1 cellular context compared by ENCODE assay signal in genomic region chr15:89812847-89813320, GRCh38.
TF ChIP-seq lines count a peak whose summit lies in the region.

No MANE protein-coding gene starts in this region.

TF ChIP-seq in HepG2, 621 proteins besides CTCF, POLR2A, EP300 and RAD21 (continues in another document):
- TF ChIP-seq PHF21A (CRISPR knock-in tag; IDR thresholded peaks at IDR 0.05) (no peak), SMARCC2 (IDR thresholded peaks at IDR 0.05) (no peak), TMF1 (CRISPR knock-in tag; IDR thresholded peaks at IDR 0.05; ENCODE audit: low read depth) (no peak), ZBTB44 (CRISPR knock-in tag; IDR thresholded peaks at IDR 0.05) (no peak), ZNF33B (CRISPR knock-in tag; IDR thresholded peaks at IDR 0.05) (no peak), HMGXB4 (CRISPR knock-in tag; IDR thresholded peaks at IDR 0.05; ENCODE audit: borderline replicate concordance in 1 of 2, low read depth in 1 of 2) (no peak), ZNF44 (CRISPR knock-in tag; IDR thresholded peaks at IDR 0.05) (0 out of 2 replicates have a peak, but pooled peaks have one; percentile 30), CHCHD3 (CRISPR knock-in tag; IDR thresholded peaks at IDR 0.05) (0 out of 2 replicates have a peak, but pooled peaks have one; percentile 55), ZNF513 (CRISPR knock-in tag; conservative IDR thresholded peaks at IDR 0.05) (no peak), ZNF816 (CRISPR knock-in tag; IDR thresholded peaks at IDR 0.05; ENCODE audit: borderline replicate concordance) (no peak), HNF1A (IDR thresholded peaks at IDR 0.05; ENCODE audit: low read depth) (no peak), HNF1A (CRISPR knock-in tag; IDR thresholded peaks at IDR 0.05; ENCODE audit: borderline replicate concordance) (no peak), ARNT (IDR thresholded peaks at IDR 0.05) (no peak), RORA (CRISPR knock-in tag; IDR thresholded peaks at IDR 0.05) (no peak), U2AF2 (IDR thresholded peaks at IDR 0.05; ENCODE audit: low read depth, low read length) (no peak), JDP2 (CRISPR knock-in tag; IDR thresholded peaks at IDR 0.05; ENCODE audit: borderline replicate concordance) (no peak), PRMT3 (CRISPR knock-in tag; IDR thresholded peaks at IDR 0.05; ENCODE audit: borderline replicate concordance, low read depth) (no peak), ZSCAN12 (CRISPR knock-in tag; IDR thresholded peaks at IDR 0.05) (0 out of 2 replicates have a peak, but pooled peaks have one; percentile 44), HNRNPL (IDR thresholded peaks at IDR 0.05; ENCODE audit: low read depth, low read length) (0 out of 2 replicates have a peak, but pooled peaks have one; percentile 38), ZFP62 (CRISPR knock-in tag; IDR thresholded peaks at IDR 0.05) (no peak), NFYB (CRISPR knock-in tag; IDR thresholded peaks at IDR 0.05) (no peak), MZF1 (CRISPR knock-in tag; IDR thresholded peaks at IDR 0.05; ENCODE audit: borderline replicate concordance) (no peak), ZNF205 (CRISPR knock-in tag; IDR thresholded peaks at IDR 0.05) (no peak), AHDC1 (CRISPR knock-in tag; IDR thresholded peaks at IDR 0.05; ENCODE audit: borderline replicate concordance) (no peak), ZUFSP (CRISPR knock-in tag; IDR thresholded peaks at IDR 0.05; ENCODE audit: borderline replicate concordance) (no peak), PCBP2 (optimal IDR thresholded peaks at IDR 0.05; ENCODE audit: low read depth, low read length, poor library complexity, severe bottlenecking) (no peak), BORCS8-MEF2B (CRISPR knock-in tag; IDR thresholded peaks at IDR 0.05) (0 out of 2 replicates have a peak, but pooled peaks have one; percentile 30), ZSCAN9 (CRISPR knock-in tag; IDR thresholded peaks at IDR 0.05; ENCODE audit: borderline replicate concordance) (no peak), ZNF629 (CRISPR knock-in tag; conservative IDR thresholded peaks at IDR 0.05) (no peak), SAFB2 (CRISPR knock-in tag; IDR thresholded peaks at IDR 0.05; ENCODE audit: borderline replicate concordance, low read depth) (no peak), PLRG1 (conservative IDR thresholded peaks at IDR 0.05) (no peak), TP53 (CRISPR knock-in tag; conservative IDR thresholded peaks at IDR 0.05) (no peak), KAT8 (CRISPR knock-in tag; IDR thresholded peaks at IDR 0.05) (no peak), IRF1 (CRISPR knock-in tag; IDR thresholded peaks at IDR 0.05; ENCODE audit: low read depth) (no peak), ZFAT (CRISPR knock-in tag; conservative IDR thresholded peaks at IDR 0.05) (no peak), PAX8 (CRISPR knock-in tag; IDR thresholded peaks at IDR 0.05; ENCODE audit: borderline replicate concordance) (no peak), PCBP1 (IDR thresholded peaks at IDR 0.05; ENCODE audit: borderline replicate concordance, low read depth, low read length) (no peak), ZNF776 (CRISPR knock-in tag; IDR thresholded peaks at IDR 0.05) (no peak), ZMYM3 (CRISPR knock-in tag; IDR thresholded peaks at IDR 0.05) (0 out of 2 replicates have a peak, but pooled peaks have one; percentile 3), KDM2A (CRISPR knock-in tag; IDR thresholded peaks at IDR 0.05; ENCODE audit: borderline replicate concordance, low read depth) (no peak), SOX6 (IDR thresholded peaks at IDR 0.05) (no peak), SOX6 (CRISPR knock-in tag; IDR thresholded peaks at IDR 0.05) (no peak), KLF16 (CRISPR knock-in tag; IDR thresholded peaks at IDR 0.05) (no peak), AFF4 (CRISPR knock-in tag; IDR thresholded peaks at IDR 0.05) (no peak)
